ENCODE assay signal across 33 cellular contexts in genomic region chr5:125746936-125747335, GRCh38.
"Had no signal": no experiment of that assay in that cellular context is flagged by ENCODE, and none has a peak within 500 bp of the region (broad histone marks: within the 10 kb centered on the region; RNA-seq: fewer than 3 reads in every experiment).

No MANE protein-coding gene starts in this region.

- H3K27me3 ChIP-seq: Peyer's patch had no signal

- H3K4me3 ChIP-seq: Peyer's patch had no signal

- H3K36me3 ChIP-seq: Peyer's patch, WERI-Rb-1 had no signal

- H3K27ac Mint-ChIP-seq: activated CD4-positive, alpha-beta memory T cell treated with anti-CD3 and anti-CD28 coated beads, Interleukin-2, amount 10 ng/mL, durations not matched to agents 7 days and 5 days; activated CD8-positive, alpha-beta memory T cell treated with anti-CD3 and anti-CD28 coated beads, Interleukin-2, amount 10 ng/mL, durations not matched to agents 7 days and 5 days; activated naive CD4-positive, alpha-beta T cell treated with anti-CD3 and anti-CD28 coated beads, Interleukin-2, amount 10 ng/mL, durations not matched to agents 7 days and 5 days; activated naive CD8-positive, alpha-beta T cell; activated naive CD8-positive, alpha-beta T cell treated with anti-CD3 and anti-CD28 coated beads, Interleukin-2, amount 50 U/mL, for 24 hours; brain had no signal

- H3K27me3 Mint-ChIP-seq: activated CD4-positive, alpha-beta memory T cell treated with anti-CD3 and anti-CD28 coated beads, Interleukin-2, amount 10 ng/mL, durations not matched to agents 7 days and 5 days; activated CD8-positive, alpha-beta memory T cell treated with anti-CD3 and anti-CD28 coated beads, Interleukin-2, amount 10 ng/mL, durations not matched to agents 7 days and 5 days; activated naive CD4-positive, alpha-beta T cell treated with anti-CD3 and anti-CD28 coated beads, Interleukin-2, amount 10 ng/mL, durations not matched to agents 7 days and 5 days; activated naive CD8-positive, alpha-beta T cell; activated naive CD8-positive, alpha-beta T cell treated with anti-CD3 and anti-CD28 coated beads, Interleukin-2, amount 50 U/mL, for 24 hours; brain had no signal

- H3K4me1 ChIP-seq: Peyer's patch had no signal

- DNase-seq: activated CD4-positive, alpha-beta memory T cell treated with anti-CD3 and anti-CD28 coated beads, Interleukin-2, amount 10 ng/mL, durations not matched to agents 7 days and 5 days; activated CD4-positive, alpha-beta T cell treated with anti-CD3 and anti-CD28 coated beads for 1 hour; activated CD4-positive, alpha-beta T cell treated with anti-CD3 and anti-CD28 coated beads for 48 hours; activated CD4-positive, CD25-positive, alpha-beta regulatory T cell; activated CD8-positive, alpha-beta memory T cell treated with anti-CD3 and anti-CD28 coated beads for 24 hours; activated CD8-positive, alpha-beta memory T cell treated with anti-CD3 and anti-CD28 coated beads, Interleukin-2, amount 10 ng/mL, durations not matched to agents 7 days and 5 days; activated CD8-positive, alpha-beta memory T cell treated with anti-CD3 and anti-CD28 coated beads, Interleukin-2, amount 50 U/mL, for 48 hours; activated effector memory CD4-positive, alpha-beta T cell treated with Interleukin-2 at 50 U/mL for 16 hours; activated naive CD4-positive, alpha-beta T cell treated with anti-CD3 and anti-CD28 coated beads, Interleukin-2, amount 10 ng/mL, durations not matched to agents 7 days and 5 days; activated naive CD8-positive, alpha-beta T cell treated with anti-CD3 and anti-CD28 coated beads, Interleukin-2, amount 50 U/mL, for 24 hours; activated T-cell treated with anti-CD3 and anti-CD28 coated beads, Interleukin-2, amount 50 U/mL, for 48 hours; anterior cingulate cortex; caudate nucleus; NCI-H1048; NCI-H1105 treated with DMSO at 0.1 percent for 48 hours; NCI-H1436; NCI-H1694; NCI-H1930; NCI-H2081 treated with DMSO at 0.1 percent for 48 hours; NCI-H226; NCI-H446 treated with DMSO at 0.1 percent for 48 hours; NCI-H524; NK-92 treated with Interleukin-12 subunit alpha and Interleukin-12 subunit beta, amount 100 ng/mL, for 24 hours; PC-3; Peyer's patch; RPMI8226; SIG-M5; SW 1271; T1000; WERI-Rb-1 had no signal

- ATAC-seq: activated CD8-positive, alpha-beta memory T cell treated with anti-CD3 and anti-CD28 coated beads, Interleukin-2, amount 10 ng/mL, durations not matched to agents 7 days and 5 days; activated naive CD8-positive, alpha-beta T cell treated with anti-CD3 and anti-CD28 coated beads, Interleukin-2, amount 50 U/mL, for 24 hours; PC-3; SK-N-SH treated with all-trans-retinoic acid at 6 μM for 48 hours had no signal

- H3K4me3 Mint-ChIP-seq: activated CD4-positive, alpha-beta memory T cell treated with anti-CD3 and anti-CD28 coated beads, Interleukin-2, amount 10 ng/mL, durations not matched to agents 7 days and 5 days; activated CD8-positive, alpha-beta memory T cell treated with anti-CD3 and anti-CD28 coated beads, Interleukin-2, amount 10 ng/mL, durations not matched to agents 7 days and 5 days; activated naive CD4-positive, alpha-beta T cell treated with anti-CD3 and anti-CD28 coated beads, Interleukin-2, amount 10 ng/mL, durations not matched to agents 7 days and 5 days; activated naive CD8-positive, alpha-beta T cell; activated naive CD8-positive, alpha-beta T cell treated with anti-CD3 and anti-CD28 coated beads, Interleukin-2, amount 50 U/mL, for 24 hours; brain had no signal

- H3K36me3 Mint-ChIP-seq: activated CD8-positive, alpha-beta memory T cell treated with anti-CD3 and anti-CD28 coated beads, Interleukin-2, amount 10 ng/mL, durations not matched to agents 7 days and 5 days; activated naive CD4-positive, alpha-beta T cell treated with anti-CD3 and anti-CD28 coated beads, Interleukin-2, amount 10 ng/mL, durations not matched to agents 7 days and 5 days; activated naive CD8-positive, alpha-beta T cell; brain had no signal

- H3K4me1 Mint-ChIP-seq: activated CD4-positive, alpha-beta memory T cell treated with anti-CD3 and anti-CD28 coated beads, Interleukin-2, amount 10 ng/mL, durations not matched to agents 7 days and 5 days; activated CD8-positive, alpha-beta memory T cell treated with anti-CD3 and anti-CD28 coated beads, Interleukin-2, amount 10 ng/mL, durations not matched to agents 7 days and 5 days; activated naive CD4-positive, alpha-beta T cell treated with anti-CD3 and anti-CD28 coated beads, Interleukin-2, amount 10 ng/mL, durations not matched to agents 7 days and 5 days; activated naive CD8-positive, alpha-beta T cell treated with anti-CD3 and anti-CD28 coated beads, Interleukin-2, amount 50 U/mL, for 24 hours had no signal

- H3K27ac ChIP-seq: Peyer's patch, WERI-Rb-1 had no signal
